In genomic region chr15:39939487-39940452, GRCh38 we compare ENCODE assay signal across 14 cellular contexts. TPM values are rescaled to one million over a fixed set of nuclear protein-coding genes. Genes with fewer than 3 reads are reported as not detected.
A peak's percentile ranks its signal among the peaks of the same experiment; 100 is the strongest.
DNase-seq lines count a peak whose midpoint lies in the region; ATAC-seq and TF ChIP-seq lines count a peak whose summit lies in the region.
"Had no signal": no experiment of that assay in that cellular context is flagged by ENCODE, and none has a peak within 500 bp of the region (broad histone marks: within the 10 kb centered on the region; RNA-seq: fewer than 3 reads in every experiment).

No MANE protein-coding gene starts in this region.

- no peaks in the 10 kb centered on the region for H3K27me3 ChIP-seq in colonic mucosa
- H3K27me3 ChIP-seq: dorsolateral prefrontal cortex, Peyer's patch had no signal

- H3K36me3 Mint-ChIP-seq in naive B cell: peaks cover 11 to 19% of the 10 kb centered on the region in 2 donors

- TF ChIP-seq CTCF in colonic mucosa (IDR thresholded peaks at IDR 0.05): no peak

- no peaks in the 10 kb centered on the region for H3K9me3 Mint-ChIP-seq in naive B cell
- H3K9me3 Mint-ChIP-seq: CD8-positive, alpha-beta T cell; H9; immature natural killer cell had no signal

- no peak overlapping the region for H3K9ac ChIP-seq in colonic mucosa (ENCODE audit: low read depth in 2 of 2, low read length in 2 of 2)

- H3K4me1 Mint-ChIP-seq in naive B cell: peaks cover 14 to 33% (median 22%) of the 10 kb centered on the region in 3 donors

- ATAC-seq in GM18909 (IDR thresholded peaks at IDR 0.05; ENCODE audit: poor library complexity, unreplicated experiment) (peak; percentile 47), HG03354 (IDR thresholded peaks at IDR 0.05; ENCODE audit: poor library complexity, severe bottlenecking, unreplicated experiment) (peak; percentile 67), naive B cell (ENCODE audit: low read depth in 2 of 2) (peak; percentile 80 to 83)
- ATAC-seq: CD8-positive, alpha-beta T cell had no signal

- no peaks in the 10 kb centered on the region for H3K9me3 ChIP-seq in colonic mucosa
- H3K9me3 ChIP-seq: Peyer's patch had no signal

- H3K27me3 Mint-ChIP-seq in naive B cell: no peaks in the 10 kb centered on the region
- H3K27me3 Mint-ChIP-seq: activated naive CD8-positive, alpha-beta T cell had no signal

- H3K27ac ChIP-seq in colonic mucosa: no peak overlapping the region
- H3K27ac ChIP-seq: Peyer's patch had no signal

- peak overlapping the region; percentile 34 to 89 (median 70) for H3K27ac Mint-ChIP-seq in naive B cell
- H3K27ac Mint-ChIP-seq: activated naive CD8-positive, alpha-beta T cell; CD8-positive, alpha-beta T cell; immature natural killer cell had no signal

- no peaks in the 10 kb centered on the region for H3K36me3 ChIP-seq in colonic mucosa

- H3K4me3 Mint-ChIP-seq in naive B cell: peak overlapping the region in 2 of 8 donors; percentile 0 to 3
- H3K4me3 Mint-ChIP-seq: activated naive CD8-positive, alpha-beta T cell; CD8-positive, alpha-beta T cell; H9; immature natural killer cell had no signal

- intact Hi-C loops in colonic mucosa (cut with DNase I): no loop called here

- H3K4me3 ChIP-seq in colonic mucosa: no peak overlapping the region
- H3K4me3 ChIP-seq: dorsolateral prefrontal cortex, Peyer's patch had no signal

- DNase-seq in astrocyte of the hippocampus (ENCODE audit: low read depth, low spot score) (peak; percentile 18), naive B cell (peak; percentile 54), mucosa of gallbladder (ENCODE audit: low spot score) (no peak), colonic mucosa (no peak), HUDEP-2 (lab: John Stamatoyannopoulos, UW; ENCODE audit: unreplicated experiment in 76 of 76) (no peak)
- no peak for DNase-seq in stimulated activated CD4-positive, alpha-beta T cell treated with anti-CD3 and anti-CD28 coated beads, Interleukin-4, amount 100 ng/mL, for 4 hours
- DNase-seq: CD8-positive, alpha-beta T cell; dorsolateral prefrontal cortex; H9; immature natural killer cell; Peyer's patch had no signal

- peaks cover 3% of the 10 kb centered on the region for H3K4me1 ChIP-seq in colonic mucosa

RNA-seq across cellular contexts. Expression of gene EIF2AK4, which starts 5.9 kb away (rescaled TPM):
- 10 to 100 TPM; 12.5 to 24.3 (median 17.8) TPM for polyA plus RNA-seq in naive B cell (ENCODE audit: low read depth in 6 of 6)
- 25.6 TPM for total RNA-seq in mucosa of gallbladder
- total RNA-seq in colonic mucosa: 10 to 100 TPM; 23.9 to 24.0 TPM

RNA-seq across cellular contexts. Expression of gene GPR176, which starts 19.7 kb away (rescaled TPM):
- polyA plus RNA-seq in naive B cell (ENCODE audit: low read depth in 6 of 6): under 1 TPM in 2 of 6 donors, not detected in 4; 0.12 to 0.15 TPM
- total RNA-seq in mucosa of gallbladder (5.4 TPM), colonic mucosa (1 to 10 TPM in 1 of 2 donors, under 1 TPM in 1; 0.82 to 2.2 TPM)

Comparison
In these comparisons a context has a peak if more than half of its experiments do, and no peak if none do; other contexts are left out.
1. DNase-seq: peak in astrocyte of the hippocampus (single experiment) and naive B cell (single experiment); none in mucosa of gallbladder (single experiment), stimulated activated CD4-positive, alpha-beta T cell treated with anti-CD3 and anti-CD28 coated beads, Interleukin-4, amount 100 ng/mL, for 4 hours (0 of 2), colonic mucosa (single experiment) and HUDEP-2 (0 of 76).
2. Peak in every context shown above with its lines, with median percentiles within 50 percentile points of each other: ATAC-seq.